In genomic region chr22:46300491-46300890, GRCh38 we compare ENCODE assay signal across 33 cellular contexts. TPM values are rescaled to one million over a fixed set of nuclear protein-coding genes. Genes with fewer than 3 reads are reported as not detected.
"Had no signal": no experiment of that assay in that cellular context is flagged by ENCODE, and none has a peak within 500 bp of the region (broad histone marks: within the 10 kb centered on the region; RNA-seq: fewer than 3 reads in every experiment).

No MANE protein-coding gene starts in this region.

- H3K4me2 ChIP-seq: hepatocyte, SK-N-SH had no signal

- H3K9me3 Mint-ChIP-seq: activated naive CD4-positive, alpha-beta T cell treated with anti-CD3 and anti-CD28 coated beads, Interleukin-2, amount 50 U/mL, for 24 hours; activated T-cell treated with anti-CD3 and anti-CD28 coated beads, Interleukin-2, amount 50 U/mL, for 24 hours; memory B cell; stimulated activated effector memory CD8-positive, alpha-beta T cell treated with anti-CD3 and anti-CD28 coated beads, Interleukin-12 subunit alpha, Interleukin-12 subunit beta, amount 100 ng/mL, for 72 hours; stimulated activated naive CD8-positive, alpha-beta T cell treated with anti-CD3 and anti-CD28 coated beads, Interleukin-15, Interleukin-2, amounts not matched to agents 100 ng/mL and 50 ng/mL, for 24 hours had no signal

- H3K36me3 Mint-ChIP-seq: activated naive CD4-positive, alpha-beta T cell treated with anti-CD3 and anti-CD28 coated beads, Interleukin-2, amount 50 U/mL, for 24 hours; memory B cell had no signal

- H3K27ac Mint-ChIP-seq: activated naive CD4-positive, alpha-beta T cell treated with anti-CD3 and anti-CD28 coated beads, Interleukin-2, amount 50 U/mL, for 24 hours; activated T-cell treated with anti-CD3 and anti-CD28 coated beads, Interleukin-2, amount 50 U/mL, for 24 hours; memory B cell; stimulated activated effector memory CD8-positive, alpha-beta T cell treated with anti-CD3 and anti-CD28 coated beads, Interleukin-12 subunit alpha, Interleukin-12 subunit beta, amount 100 ng/mL, for 72 hours; stimulated activated naive CD8-positive, alpha-beta T cell treated with anti-CD3 and anti-CD28 coated beads, Interleukin-15, Interleukin-2, amounts not matched to agents 100 ng/mL and 50 ng/mL, for 24 hours had no signal

- H3K4me1 ChIP-seq: prostate gland had no signal

- DNase-seq: activated CD4-positive, alpha-beta T cell treated with anti-CD3 and anti-CD28 coated beads for 48 hours; activated CD4-positive, alpha-beta T cell treated with anti-CD3 and anti-CD28 coated beads, Interleukin-2, amount 50 U/mL, for 48 hours; activated CD8-positive, alpha-beta memory T cell treated with anti-CD3 and anti-CD28 coated beads, Interleukin-2, amount 50 U/mL, for 48 hours; activated T-cell treated with anti-CD3 and anti-CD28 coated beads, Interleukin-2, amount 50 U/mL, for 24 hours; anterior cingulate cortex; cerebellar nuclear complex; colonic mucosa; effector CD8-positive, alpha-beta T cell; esophagus squamous epithelium; foreskin melanocyte; mucosa of descending colon; nucleus accumbens; pancreas; retina; SK-N-SH; stimulated activated CD4-positive, alpha-beta T cell treated with anti-CD3 and anti-CD28 coated beads, Interleukin-4, amount 100 ng/mL, for 24 hours; SW 1271; trophoblast cell had no signal

- H3K9ac ChIP-seq: SK-N-SH had no signal

- H3K4me3 ChIP-seq: colonic mucosa, esophagus squamous epithelium, hepatocyte, mucosa of descending colon, pancreas, prostate gland, skin epidermis, thoracic aorta had no signal

- H3K4me3 Mint-ChIP-seq: activated naive CD4-positive, alpha-beta T cell treated with anti-CD3 and anti-CD28 coated beads, Interleukin-2, amount 50 U/mL, for 24 hours; activated T-cell treated with anti-CD3 and anti-CD28 coated beads, Interleukin-2, amount 50 U/mL, for 24 hours; memory B cell; stimulated activated effector memory CD8-positive, alpha-beta T cell treated with anti-CD3 and anti-CD28 coated beads, Interleukin-12 subunit alpha, Interleukin-12 subunit beta, amount 100 ng/mL, for 72 hours; stimulated activated naive CD8-positive, alpha-beta T cell treated with anti-CD3 and anti-CD28 coated beads, Interleukin-15, Interleukin-2, amounts not matched to agents 100 ng/mL and 50 ng/mL, for 24 hours had no signal

- H3K27me3 ChIP-seq: colonic mucosa, esophagus squamous epithelium, hepatocyte, pancreas had no signal

- H3K27me3 Mint-ChIP-seq: stimulated activated naive CD8-positive, alpha-beta T cell treated with anti-CD3 and anti-CD28 coated beads, Interleukin-15, Interleukin-2, amounts not matched to agents 100 ng/mL and 50 ng/mL, for 24 hours had no signal

- H3K9me3 ChIP-seq: colonic mucosa, esophagus squamous epithelium, mucosa of descending colon, pancreas, prostate gland, SK-N-SH, thoracic aorta had no signal

- H3K36me3 ChIP-seq: colonic mucosa, esophagus squamous epithelium, pancreas, prostate gland, thoracic aorta had no signal

- H2AFZ ChIP-seq: hepatocyte had no signal

- ATAC-seq: mucosa of descending colon; pancreas; sciatic nerve; stimulated activated effector memory CD8-positive, alpha-beta T cell treated with anti-CD3 and anti-CD28 coated beads, Interleukin-12 subunit alpha, Interleukin-12 subunit beta, amount 100 ng/mL, for 72 hours had no signal

- H3K27ac ChIP-seq: colonic mucosa, epithelial cell of prostate, esophagus squamous epithelium, hepatocyte, pancreas, prostate gland, skin epidermis, thoracic aorta had no signal

RNA-seq across cellular contexts. Expression of gene PKDREJ, which starts 37.3 kb away (rescaled TPM):
- total RNA-seq: dermis microvascular lymphatic vessel endothelial cell; hepatocyte; kidney epithelial cell; myocyte; T-helper 2 cell treated with Interferon-gamma antibody and Interleukin-4, amounts not matched to agents 100 ng/mL and 5 ng/mL, for 36 hours had no signal
- polyA plus RNA-seq: neural cell, SK-N-SH had no signal
